ENCODE assay signal across 24 cellular contexts in genomic region chr18:56988022-56988421, GRCh38.
DNase-seq lines count a peak whose midpoint lies in the region; ATAC-seq and TF ChIP-seq lines count a peak whose summit lies in the region.
"Had no signal": no experiment of that assay in that cellular context is flagged by ENCODE, and none has a peak within 500 bp of the region (broad histone marks: within the 10 kb centered on the region; RNA-seq: fewer than 3 reads in every experiment).

No MANE protein-coding gene starts in this region.

- H3K9ac ChIP-seq in SK-N-SH, result no peak overlapping the region
- H3K9ac ChIP-seq: BLaER1 had no signal

- no peak for TF ChIP-seq POLR2A in breast epithelium (IDR thresholded peaks at IDR 0.05)

- no peaks in the 10 kb centered on the region for H3K79me2 ChIP-seq in SK-N-SH (ENCODE audit: insufficient read depth)

- H3K27me3 ChIP-seq in SK-N-SH (ENCODE audit: insufficient read depth) (no peaks in the 10 kb centered on the region), WERI-Rb-1 (ENCODE audit: insufficient read depth, low read depth, severe bottlenecking) (no peaks in the 10 kb centered on the region), breast epithelium (no peaks in the 10 kb centered on the region)
- H3K27me3 ChIP-seq: BLaER1 had no signal

- peaks cover 0 to 2% of the 10 kb centered on the region in 2 experiments; a peak in 3 of 4 replicates for H3K4me1 ChIP-seq in SK-N-SH (ENCODE audit: control insufficient read depth in 1 of 2, insufficient read depth in 2 of 2, low read depth in 1 of 2, low read length in 1 of 2)
- no peaks in the 10 kb centered on the region for H3K4me1 ChIP-seq in breast epithelium

- intact Hi-C loops in breast epithelium (cut with DNase I; ENCODE audit: low total_unique reads), result no loop called here

- TF ChIP-seq CTCF in SK-N-SH (IDR thresholded peaks at IDR 0.05), result no peak
- no peak for TF ChIP-seq CTCF in WERI-Rb-1 (IDR thresholded peaks at IDR 0.05; ENCODE audit: low read depth, low read length)
- no peak for TF ChIP-seq CTCF in breast epithelium (IDR thresholded peaks at IDR 0.05)

- no peak overlapping the region for H3K4me3 ChIP-seq in SK-N-SH (ENCODE audit: low read depth in 2 of 2, low read length in 1 of 2)
- no peak overlapping the region for H3K4me3 ChIP-seq in WERI-Rb-1 (ENCODE audit: low read depth, low read length)
- no peak overlapping the region for H3K4me3 ChIP-seq in breast epithelium
- H3K4me3 ChIP-seq: BLaER1, GM23338 had no signal

- H3K9me2 ChIP-seq in SK-N-SH, result no peaks in the 10 kb centered on the region

- 0 out of 2 replicates have a peak, but pooled peaks have one; percentile 3 for TF ChIP-seq RAD21 in SK-N-SH (IDR thresholded peaks at IDR 0.05; ENCODE audit: low read length)

- H4K20me1 ChIP-seq in SK-N-SH (ENCODE audit: insufficient read depth), result no peaks in the 10 kb centered on the region
- H4K20me1 ChIP-seq: BLaER1 had no signal

- DNase-seq in SK-N-SH (peak; percentile 27), NCI-H82 (lab: John Stamatoyannopoulos, UW) (peak; percentile 77), WERI-Rb-1 (peak; percentile 30), GM19240 (ENCODE audit: insufficient read length, low spot score) (no peak), breast epithelium (ENCODE audit: low spot score in 2 of 2) (no peak)
- no peak for DNase-seq in activated CD4-positive, alpha-beta T cell treated with anti-CD3 and anti-CD28 coated beads, Interleukin-2, amount 50 U/mL, for 4 hours
- DNase-seq: CD4-positive, CD25-positive, alpha-beta regulatory T cell; DMS53; HCEC 1CT; Karpas-422; NCI-H1092; NCI-H1417 treated with DMSO at 0.1 percent for 48 hours; NCI-H1930; NCI-H2107; NCI-H345; NCI-H510A treated with DMSO at 0.1 percent for 48 hours; NCI-H748 treated with DMSO at 0.1 percent for 48 hours; NK-92 treated with Interleukin-12 subunit alpha and Interleukin-12 subunit beta, amount 100 ng/mL, for 24 hours; PC-3; T-cell had no signal

- no peaks in the 10 kb centered on the region for H3K36me3 ChIP-seq in SK-N-SH (replicated peaks in 1 of 2; ENCODE audit: control insufficient read depth in 1 of 2, insufficient read depth in 2 of 2, low read length in 1 of 2)
- H3K36me3 ChIP-seq in WERI-Rb-1, result no peaks in the 10 kb centered on the region
- H3K36me3 ChIP-seq in breast epithelium, result no peaks in the 10 kb centered on the region
- H3K36me3 ChIP-seq: BLaER1 had no signal

- H3F3A ChIP-seq in SK-N-SH (replicated peaks; ENCODE audit: insufficient read depth), result peaks cover 5% of the 10 kb centered on the region

- no peak overlapping the region for H3K27ac ChIP-seq in SK-N-SH (ENCODE audit: low read depth in 2 of 2, low read length in 1 of 2)
- no peak overlapping the region for H3K27ac ChIP-seq in WERI-Rb-1
- no peak overlapping the region for H3K27ac ChIP-seq in breast epithelium
- H3K27ac ChIP-seq: BLaER1 had no signal

- H2AFZ ChIP-seq in SK-N-SH (ENCODE audit: low read depth), result no peak overlapping the region
- H2AFZ ChIP-seq: GM23338 had no signal

- CTCF ChIA-PET in SK-N-SH (lab: Yijun Ruan, JAX), result interaction anchor here (1.0 kb wide), 1 partner anchor 8 kb away, joined by 3 read pairs; no protein-coding TSS in a partner anchor

- no peak for ATAC-seq in SK-N-SH treated with all-trans-retinoic acid at 6 μM for 48 hours
- ATAC-seq in HG02571 (IDR thresholded peaks at IDR 0.05; ENCODE audit: unreplicated experiment), result no peak
- ATAC-seq: PC-3, T-cell had no signal

- WGBS in SK-N-SH (ENCODE audit: low lambda C conversion rate), result 90% methylated on average over 3 of the region's 3 CpGs

- H3K9me3 ChIP-seq in SK-N-SH (no peaks in the 10 kb centered on the region), WERI-Rb-1 (ENCODE audit: severe bottlenecking) (no peaks in the 10 kb centered on the region), breast epithelium (no peaks in the 10 kb centered on the region)
- H3K9me3 ChIP-seq: BLaER1 had no signal

- H3K4me2 ChIP-seq in SK-N-SH, result no peak overlapping the region
- H3K4me2 ChIP-seq: BLaER1, GM23338 had no signal

- POLR2A ChIA-PET in SK-N-SH (lab: Yijun Ruan, JAX), result no interaction called here

- TF ChIP-seq EP300 in SK-N-SH (IDR thresholded peaks at IDR 0.05; ENCODE audit: borderline replicate concordance in 1 of 2, low read depth in 1 of 2, low read length in 1 of 2), result peak in 1 of 2 experiments; percentile 65; a peak in 1 of 4 replicates

TF ChIP-seq in SK-N-SH, 30 proteins besides CTCF, POLR2A, EP300 and RAD21 (continues in another document):
- TF ChIP-seq, protein P1, sequence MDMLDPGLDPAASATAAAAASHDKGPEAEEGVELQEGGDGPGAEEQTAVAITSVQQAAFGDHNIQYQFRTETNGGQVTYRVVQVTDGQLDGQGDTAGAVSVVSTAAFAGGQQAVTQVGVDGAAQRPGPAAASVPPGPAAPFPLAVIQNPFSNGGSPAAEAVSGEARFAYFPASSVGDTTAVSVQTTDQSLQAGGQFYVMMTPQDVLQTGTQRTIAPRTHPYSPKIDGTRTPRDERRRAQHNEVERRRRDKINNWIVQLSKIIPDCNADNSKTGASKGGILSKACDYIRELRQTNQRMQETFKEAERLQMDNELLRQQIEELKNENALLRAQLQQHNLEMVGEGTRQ (IDR thresholded peaks at IDR 0.05; ENCODE audit: borderline replicate concordance, low read depth, low read length), result no peak
- TF ChIP-seq FOSL2 (IDR thresholded peaks at IDR 0.05; ENCODE audit: borderline replicate concordance, low read depth) (no peak), PBX3 (IDR thresholded peaks at IDR 0.05) (no peak), RCOR1 (IDR thresholded peaks at IDR 0.05; ENCODE audit: low read length) (peak; percentile 41; the same call in 1 of the 2 replicates), FOXJ3 (CRISPR knock-in tag; IDR thresholded peaks at IDR 0.05) (no peak), TEAD4 (IDR thresholded peaks at IDR 0.05; ENCODE audit: borderline replicate concordance, insufficient read depth) (no peak), NFIC (IDR thresholded peaks at IDR 0.05; ENCODE audit: borderline replicate concordance) (no peak), RFX5 (IDR thresholded peaks at IDR 0.05; ENCODE audit: low read length) (no peak), SIN3A (IDR thresholded peaks at IDR 0.05; ENCODE audit: borderline replicate concordance, low read depth, low read length) (no peak), TAF1 (IDR thresholded peaks at IDR 0.05; ENCODE audit: borderline replicate concordance, low read depth, low read length) (no peak), MXI1 (IDR thresholded peaks at IDR 0.05; ENCODE audit: low read depth, low read length) (peak; percentile 30; the same call in 1 of the 2 replicates), ELF1 (IDR thresholded peaks at IDR 0.05) (no peak)

TF ChIP-seq in SK-N-SH treated with all-trans-retinoic acid at 6 μM for 48 hours, 23 proteins besides CTCF, POLR2A, EP300 and RAD21:
- TF ChIP-seq ISL1 (CRISPR knock-in tag; IDR thresholded peaks at IDR 0.05) (no peak), ZNF70 (CRISPR knock-in tag; IDR thresholded peaks at IDR 0.05) (no peak), ZFP30 (CRISPR knock-in tag; IDR thresholded peaks at IDR 0.05) (no peak), RARB (CRISPR knock-in tag; IDR thresholded peaks at IDR 0.05) (no peak), ZNF8 (CRISPR knock-in tag; IDR thresholded peaks at IDR 0.05) (no peak), ARNTL (CRISPR knock-in tag; IDR thresholded peaks at IDR 0.05; ENCODE audit: borderline replicate concordance, low read depth) (no peak)

Comparison
In these comparisons a context has a peak if more than half of its experiments do, and no peak if none do; other contexts are left out.
1. DNase-seq: peak in SK-N-SH (single experiment), NCI-H82 (single experiment) and WERI-Rb-1 (single experiment); none in activated CD4-positive, alpha-beta T cell treated with anti-CD3 and anti-CD28 coated beads, Interleukin-2, amount 50 U/mL, for 4 hours (0 of 2), GM19240 (single experiment) and breast epithelium (0 of 2).